9 cellular contexts compared by ENCODE assay signal in genomic region chr3:34056951-34057390, GRCh38.
DNase-seq lines count a peak whose midpoint lies in the region; ATAC-seq and TF ChIP-seq lines count a peak whose summit lies in the region.
"Had no signal": no experiment of that assay in that cellular context is flagged by ENCODE, and none has a peak within 500 bp of the region (broad histone marks: within the 10 kb centered on the region; RNA-seq: fewer than 3 reads in every experiment).

No MANE protein-coding gene starts in this region.

- H3K4me1 Mint-ChIP-seq in stimulated activated naive CD8-positive, alpha-beta T cell treated with anti-CD3 and anti-CD28 coated beads, Interleukin-15, amount 100 ng/mL, for 72 hours: no peaks in the 10 kb centered on the region

- no peaks in the 10 kb centered on the region for H3K79me2 ChIP-seq in mesendoderm (ENCODE audit: control insufficient read depth, insufficient read depth, low read length)

- H3K9me3 ChIP-seq in SK-N-MC (ENCODE audit: low read depth, low read length): no peaks in the 10 kb centered on the region
- H3K9me3 ChIP-seq in ascending aorta: no peaks in the 10 kb centered on the region

- H3K9ac ChIP-seq in SK-N-MC (ENCODE audit: insufficient read length) (no peak overlapping the region), mesendoderm (ENCODE audit: low read length) (no peak overlapping the region)

- no peak overlapping the region for H2BK15ac ChIP-seq in mesendoderm (replicated peaks; ENCODE audit: low read depth)

- H3K27me3 ChIP-seq in ascending aorta: no peaks in the 10 kb centered on the region
- H3K27me3 ChIP-seq in mesendoderm (ENCODE audit: insufficient read depth, low read length, poor library complexity): no peaks in the 10 kb centered on the region

- H3K27ac ChIP-seq in SK-N-MC (peak overlapping the region; percentile 72), ascending aorta (no peak overlapping the region), mesendoderm (ENCODE audit: low read depth, low read length) (no peak overlapping the region)

- no peak overlapping the region for H4K8ac ChIP-seq in mesendoderm (ENCODE audit: low read depth, low read length)

- H3K4ac ChIP-seq in mesendoderm (ENCODE audit: low read depth, low read length): no peak overlapping the region

- no peak overlapping the region for H3K27ac Mint-ChIP-seq in stimulated activated naive CD8-positive, alpha-beta T cell treated with anti-CD3 and anti-CD28 coated beads, Interleukin-15, amount 100 ng/mL, for 72 hours

- intact Hi-C loops in ascending aorta (cut with DNase I): no loop called here

- no CpG with 5 or more reads among the region's 3 CpGs for WGBS in mesendoderm (ENCODE audit: extremely low coverage, insufficient coverage, low lambda C conversion rate)

- no peak overlapping the region for H3K18ac ChIP-seq in mesendoderm (ENCODE audit: low read length)

- ATAC-seq in stimulated activated naive CD8-positive, alpha-beta T cell treated with anti-CD3 and anti-CD28 coated beads, Interleukin-15, amount 100 ng/mL, for 72 hours: peak; percentile 89
- ATAC-seq in stimulated activated naive CD8-positive, alpha-beta T cell treated with anti-CD3 and anti-CD28 coated beads, Interleukin-15, Interleukin-2, amounts not matched to agents 100 U/mL and 50 U/mL, for 24 hours: no peak
- peak; percentile 92 for ATAC-seq in HG02885 (IDR thresholded peaks at IDR 0.05; ENCODE audit: poor library complexity, unreplicated experiment)

- peaks cover 10% of the 10 kb centered on the region for H3K27me3 Mint-ChIP-seq in stimulated activated naive CD8-positive, alpha-beta T cell treated with anti-CD3 and anti-CD28 coated beads, Interleukin-15, amount 100 ng/mL, for 72 hours

- DNase-seq in stimulated activated naive CD8-positive, alpha-beta T cell treated with anti-CD3 and anti-CD28 coated beads, Interleukin-15, amount 100 ng/mL, for 72 hours: peak in 1 of 2 donors; percentile 24
- DNase-seq in stimulated activated naive CD8-positive, alpha-beta T cell treated with anti-CD3 and anti-CD28 coated beads, Interleukin-15, Interleukin-2, amounts not matched to agents 100 U/mL and 50 U/mL, for 24 hours: no peak
- DNase-seq in SK-N-MC (ENCODE audit: low read depth, low spot score) (no peak), ascending aorta (ENCODE audit: low spot score in 2 of 2) (no peak), D341Med (ENCODE audit: low spot score) (no peak), mesendoderm (no peak), NCI-H2029 (lab: John Stamatoyannopoulos, UW) (no peak)
- DNase-seq: naive B cell had no signal

- H2BK120ac ChIP-seq in mesendoderm (ENCODE audit: low read depth, low read length): no peak overlapping the region

- peaks cover 0 to 8% of the 10 kb centered on the region in 2 donors for H3K9me3 Mint-ChIP-seq in stimulated activated naive CD8-positive, alpha-beta T cell treated with anti-CD3 and anti-CD28 coated beads, Interleukin-15, amount 100 ng/mL, for 72 hours

- H3K79me1 ChIP-seq in mesendoderm (ENCODE audit: low read length): no peaks in the 10 kb centered on the region

- no peak for TF ChIP-seq CTCF in ascending aorta (IDR thresholded peaks at IDR 0.05)

- H3K23ac ChIP-seq in mesendoderm (ENCODE audit: low read length): no peak overlapping the region

- no peaks in the 10 kb centered on the region for H3K36me3 ChIP-seq in SK-N-MC (ENCODE audit: insufficient read depth, low read length)
- no peaks in the 10 kb centered on the region for H3K36me3 ChIP-seq in ascending aorta
- no peaks in the 10 kb centered on the region for H3K36me3 ChIP-seq in mesendoderm (ENCODE audit: control insufficient read depth, insufficient read depth, low read length)

- H4K5ac ChIP-seq in mesendoderm (ENCODE audit: low read length): no peak overlapping the region

- no peak overlapping the region for H3K4me3 Mint-ChIP-seq in stimulated activated naive CD8-positive, alpha-beta T cell treated with anti-CD3 and anti-CD28 coated beads, Interleukin-15, amount 100 ng/mL, for 72 hours

- H3K4me1 ChIP-seq in ascending aorta: no peaks in the 10 kb centered on the region
- H3K4me1 ChIP-seq in mesendoderm (ENCODE audit: control insufficient read depth, low read depth, low read length): no peaks in the 10 kb centered on the region

- H3K4me3 ChIP-seq in SK-N-MC (no peak overlapping the region), ascending aorta (no peak overlapping the region), mesendoderm (ENCODE audit: low read length) (no peak overlapping the region)

- H2BK5ac ChIP-seq in mesendoderm (ENCODE audit: low read length): no peak overlapping the region

- no peak overlapping the region for H2AK5ac ChIP-seq in mesendoderm (ENCODE audit: low read length)

- no peak overlapping the region for H3K56ac ChIP-seq in mesendoderm (ENCODE audit: low read length)

- H3K4me2 ChIP-seq in mesendoderm (ENCODE audit: low read length): no peak overlapping the region
